1 cellular context compared by ENCODE assay signal in the genomic region with DNA sequence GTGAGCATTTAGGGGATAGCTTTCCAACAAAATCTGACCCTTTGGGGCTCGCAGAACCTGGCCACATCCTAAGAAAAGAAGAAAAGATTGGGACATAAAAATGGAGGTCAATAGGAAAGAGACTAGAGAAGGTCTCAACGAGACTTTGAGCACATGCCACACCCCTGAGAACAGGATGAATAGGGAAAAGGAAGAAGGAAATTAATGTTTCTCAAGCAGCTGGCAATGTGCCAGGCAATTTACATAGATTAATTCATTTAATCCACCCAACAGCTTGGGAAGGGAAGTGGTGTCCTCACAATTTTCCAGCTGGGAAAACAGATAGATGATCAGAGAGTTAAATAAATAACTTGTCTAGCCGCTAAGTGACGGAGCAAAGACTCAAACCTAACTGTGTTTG.
TF ChIP-seq lines count a peak whose summit lies in the region.

No MANE protein-coding gene starts in this region.

TF ChIP-seq in HepG2, 621 proteins besides CTCF, POLR2A, EP300 and RAD21:
- TF ChIP-seq LCORL (IDR thresholded peaks at IDR 0.05) (peak; percentile 75), LCORL (CRISPR knock-in tag; IDR thresholded peaks at IDR 0.05) (no peak), ZNF460 (CRISPR knock-in tag; IDR thresholded peaks at IDR 0.05; ENCODE audit: borderline replicate concordance) (no peak), PAX8 (CRISPR knock-in tag; IDR thresholded peaks at IDR 0.05; ENCODE audit: borderline replicate concordance) (no peak)
